In the genomic region with DNA sequence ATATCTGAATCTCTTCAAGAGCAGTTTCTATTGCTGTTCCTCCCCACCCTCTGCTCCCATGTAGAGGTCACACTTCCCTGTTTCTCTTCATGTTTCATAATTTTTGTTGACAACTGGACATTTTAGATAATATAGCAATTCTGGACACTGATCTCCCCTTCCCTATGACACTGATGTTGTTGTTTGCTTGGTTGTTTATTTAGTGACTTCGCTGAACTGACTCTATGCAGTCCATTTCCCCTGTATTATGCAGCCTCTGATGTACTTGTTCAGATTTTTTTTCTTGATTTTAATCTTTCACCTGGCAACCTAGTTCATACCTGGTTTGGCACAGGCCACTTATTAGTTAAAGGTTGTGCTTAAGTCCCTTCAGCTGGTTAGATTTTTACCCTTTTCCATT, we compare ENCODE assay signal across 12 cellular contexts. TPM values are rescaled to one million over a fixed set of nuclear protein-coding genes. Genes with fewer than 3 reads are reported as not detected.
"Had no signal": no experiment of that assay in that cellular context is flagged by ENCODE, and none has a peak within 500 bp of the region (broad histone marks: within the 10 kb centered on the region; RNA-seq: fewer than 3 reads in every experiment).

No MANE protein-coding gene starts in this region.

- H3K9ac ChIP-seq: GM23248 had no signal

- H3K27ac ChIP-seq: GM23248, HL-60 had no signal

- H3K4me1 Mint-ChIP-seq: IgD-negative memory B cell had no signal

- H3K27ac Mint-ChIP-seq: HFFc6, IgD-negative memory B cell had no signal

- H3K36me3 Mint-ChIP-seq: IgD-negative memory B cell had no signal

- H3K9me3 ChIP-seq: HAP-1 had no signal

- H2AFZ ChIP-seq: GM23248 had no signal

- H3K4me3 Mint-ChIP-seq: HFFc6, IgD-negative memory B cell had no signal

- ATAC-seq: HCT116, HepG2 had no signal

- DNase-seq: GOT3, H7, HFFc6, KBM-7 had no signal

- H3K9me3 Mint-ChIP-seq: HFFc6, IgD-negative memory B cell had no signal

- H3K4me3 ChIP-seq: GM23248, HAP-1 had no signal

RNA-seq across cellular contexts. Expression of a gene that starts 29.2 kb away (rescaled TPM):
- total RNA-seq: GM23248, H4, H7, HFFc6 had no signal

RNA-seq across cellular contexts. Expression of a gene that starts 46.2 kb away (rescaled TPM):
- total RNA-seq: GM23248, H4, HFFc6, HT1080 had no signal
